Comparison of ENCODE assay signal across 23 cellular contexts in the genomic region with DNA sequence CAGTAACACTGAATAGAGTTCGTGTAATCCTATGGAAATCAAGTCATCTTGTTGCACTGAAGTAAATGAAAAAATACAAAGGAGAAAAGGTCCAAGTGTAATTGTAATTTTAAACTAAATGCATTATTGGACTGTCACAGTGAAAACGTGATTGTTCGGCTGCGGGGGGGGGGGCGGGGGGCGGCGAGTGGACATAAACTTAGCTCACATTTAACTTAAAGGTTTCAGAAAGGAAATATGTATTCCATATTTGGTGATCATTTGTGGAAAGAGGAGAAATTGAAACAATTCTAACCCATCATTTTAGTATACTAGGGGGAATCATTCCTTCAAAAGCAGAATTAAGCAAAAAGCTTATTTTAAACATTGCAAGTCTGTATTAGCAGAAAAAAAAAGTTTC.
DNase-seq lines count a peak whose midpoint lies in the region; ATAC-seq and TF ChIP-seq lines count a peak whose summit lies in the region.
"Had no signal": no experiment of that assay in that cellular context is flagged by ENCODE, and none has a peak within 500 bp of the region (broad histone marks: within the 10 kb centered on the region; RNA-seq: fewer than 3 reads in every experiment).

No MANE protein-coding gene starts in this region.

- no peak overlapping the region for H3K9ac ChIP-seq in fibroblast of lung (ENCODE audit: insufficient read depth, low read length)
- H3K9ac ChIP-seq in neural cell (ENCODE audit: low read length), result no peak overlapping the region

- in situ Hi-C loops in transverse colon (cut with MboI; ENCODE audit: low pct_ligation_motif_present in 1 of 4, low pct_unique_long_range_greater_than_20kb in 1 of 4, low sequenced_read_pairs in 3 of 4), result loop anchor here in 1 of 4 donors (5.0 kb wide), 1 partner anchor 142 kb away; the partner anchor contains the start of gene MEIS1

- CTCF ChIA-PET in WTC11 (lab: Charles Lee), result no interaction called here

- H3K36me3 ChIP-seq in fibroblast of lung (ENCODE audit: control insufficient read depth, insufficient read depth, low read length) (no peaks in the 10 kb centered on the region), neural cell (ENCODE audit: insufficient read depth, low read length) (no peaks in the 10 kb centered on the region), transverse colon (no peaks in the 10 kb centered on the region)

- H3K9me3 Mint-ChIP-seq in WTC11, result no peaks in the 10 kb centered on the region
- H3K9me3 Mint-ChIP-seq: activated naive CD4-positive, alpha-beta T cell treated with anti-CD3 and anti-CD28 coated beads, Interleukin-2, amount 50 U/mL, for 24 hours; activated T-helper 17 cell treated with anti-CD3 and anti-CD28 coated beads, Interleukin-2, amount 50 U/mL, for 72 hours; stimulated activated naive CD8-positive, alpha-beta T cell treated with anti-CD3 and anti-CD28 coated beads, Interleukin-15, amount 100 ng/mL, for 72 hours had no signal

- H3K79me2 ChIP-seq in fibroblast of lung (ENCODE audit: control insufficient read depth, insufficient read depth, low read length), result peaks cover 29% of the 10 kb centered on the region
- H3K79me2 ChIP-seq in neural cell (replicated peaks; ENCODE audit: insufficient read depth, low read length), result no peaks in the 10 kb centered on the region

- no peaks in the 10 kb centered on the region for H3K27me3 ChIP-seq in fibroblast of lung (ENCODE audit: control insufficient read depth, insufficient read depth, low read length)
- H3K27me3 ChIP-seq in neural cell (ENCODE audit: insufficient read depth, low read depth, low read length), result peaks cover 89% of the 10 kb centered on the region
- H3K27me3 ChIP-seq in transverse colon, result peaks cover 98% of the 10 kb centered on the region

- POLR2A ChIA-PET in WTC11 (lab: Charles Lee), result interaction anchor here (0.6 kb wide), 1 partner anchor 65 kb away, joined by 3 read pairs; no protein-coding TSS in a partner anchor

- H3K27me3 Mint-ChIP-seq in WTC11 (ENCODE audit: low read depth), result peaks cover 5% of the 10 kb centered on the region; the same call in 1 of the 2 replicates

- no peak for TF ChIP-seq POLR2A in transverse colon (IDR thresholded peaks at IDR 0.05)

- 0 out of 2 replicates have a peak overlapping the region, but pooled peaks have one; percentile 9 for H3K4me3 Mint-ChIP-seq in WTC11
- H3K4me3 Mint-ChIP-seq: activated naive CD4-positive, alpha-beta T cell treated with anti-CD3 and anti-CD28 coated beads, Interleukin-2, amount 50 U/mL, for 24 hours; activated T-helper 17 cell treated with anti-CD3 and anti-CD28 coated beads, Interleukin-2, amount 50 U/mL, for 72 hours; stimulated activated naive CD8-positive, alpha-beta T cell treated with anti-CD3 and anti-CD28 coated beads, Interleukin-15, amount 100 ng/mL, for 72 hours had no signal

- H3K27ac ChIP-seq in fibroblast of lung (ENCODE audit: insufficient read depth, low read length) (peak overlapping the region; percentile 91), neural cell (ENCODE audit: low read length) (no peak overlapping the region), transverse colon (peak overlapping the region; percentile 79 to 96 (median 90))
- H3K27ac ChIP-seq: epithelial cell of prostate had no signal

- 24 to 28% methylated on average over 5 to 7 of the region's 7 CpGs for WGBS in transverse colon (ENCODE audit: low coverage in 1 of 2), 2 donors

- H3K4me1 ChIP-seq in fibroblast of lung (ENCODE audit: control insufficient read depth, extremely low read depth, insufficient read depth, low read length), result peaks cover 11% of the 10 kb centered on the region
- peaks cover 0 to 24% (median 9%) of the 10 kb centered on the region in 4 donors for H3K4me1 ChIP-seq in transverse colon

- H3K36me3 Mint-ChIP-seq in WTC11, result no peaks in the 10 kb centered on the region
- H3K36me3 Mint-ChIP-seq: activated naive CD4-positive, alpha-beta T cell treated with anti-CD3 and anti-CD28 coated beads, Interleukin-2, amount 50 U/mL, for 24 hours had no signal

- intact Hi-C loops in transverse colon (cut with DNase I; ENCODE audit: low total_unique reads), result loop anchor here (2.0 to 10.0 kb wide), 4 partner anchors 109 to 1265 kb away; no protein-coding TSS in a partner anchor

- no peak for TF ChIP-seq CTCF in WTC11 (IDR thresholded peaks at IDR 0.05)
- no peak for TF ChIP-seq CTCF in fibroblast of lung (conservative IDR thresholded peaks at IDR 0.05 in 1 of 2, IDR thresholded peaks at IDR 0.05 in 1 of 2; ENCODE audit: low read depth in 1 of 2, low read length in 2 of 2)
- no peak for TF ChIP-seq CTCF in neural cell (IDR thresholded peaks at IDR 0.05; ENCODE audit: poor library complexity, severe bottlenecking)
- no peak for TF ChIP-seq CTCF in transverse colon (IDR thresholded peaks at IDR 0.05)

- H3K4me1 Mint-ChIP-seq in WTC11, result peaks cover 38% of the 10 kb centered on the region
- H3K4me1 Mint-ChIP-seq: activated T-helper 17 cell treated with anti-CD3 and anti-CD28 coated beads, Interleukin-2, amount 50 U/mL, for 72 hours had no signal

- TF ChIP-seq RAD21 in neural cell (conservative IDR thresholded peaks at IDR 0.05), result no peak

- H3K4me2 ChIP-seq in fibroblast of lung (ENCODE audit: extremely low read depth, insufficient read depth, low read length) (peak overlapping the region; percentile 99), neural cell (ENCODE audit: low read length) (no peak overlapping the region)

- H4K20me1 ChIP-seq in fibroblast of lung (ENCODE audit: control insufficient read depth, extremely low read depth, insufficient read depth, low read length) (no peaks in the 10 kb centered on the region), neural cell (ENCODE audit: insufficient read depth) (no peaks in the 10 kb centered on the region)

- DNase-seq in WTC11 (ENCODE audit: low spot score) (no peak), fibroblast of lung (ENCODE audit: low read depth in 2 of 2) (peak in 1 of 2 donors; percentile 56), transverse colon (no peak), putamen (ENCODE audit: low spot score) (no peak)
- DNase-seq: activated CD4-positive, alpha-beta T cell treated with anti-CD3 and anti-CD28 coated beads, Interleukin-2, amount 50 U/mL, for 4 hours; activated CD4-positive, CD25-positive, alpha-beta regulatory T cell; activated CD8-positive, alpha-beta memory T cell treated with anti-CD3 and anti-CD28 coated beads, Interleukin-2, amount 50 U/mL, for 4 hours; anterior cingulate cortex; central memory CD4-positive, alpha-beta T cell; dermis blood vessel endothelial cell; EL; MV-4-11; NCI-H510A; SHP77; stimulated activated naive CD8-positive, alpha-beta T cell treated with anti-CD3 and anti-CD28 coated beads, Interleukin-15, amount 100 ng/mL, for 72 hours; T-helper 9 cell had no signal

- no peak overlapping the region for H3K27ac Mint-ChIP-seq in WTC11
- H3K27ac Mint-ChIP-seq: activated naive CD4-positive, alpha-beta T cell treated with anti-CD3 and anti-CD28 coated beads, Interleukin-2, amount 50 U/mL, for 24 hours; activated T-helper 17 cell treated with anti-CD3 and anti-CD28 coated beads, Interleukin-2, amount 50 U/mL, for 72 hours; stimulated activated naive CD8-positive, alpha-beta T cell treated with anti-CD3 and anti-CD28 coated beads, Interleukin-15, amount 100 ng/mL, for 72 hours had no signal

- H2AFZ ChIP-seq in fibroblast of lung (ENCODE audit: low read length) (no peak overlapping the region), neural cell (ENCODE audit: low read depth, low read length) (no peak overlapping the region)

- H3K4me3 ChIP-seq in fibroblast of lung (replicated peaks in 1 of 4; ENCODE audit: control extremely low read depth in 1 of 4, insufficient read depth in 1 of 4, low read depth in 3 of 4, low read length in 4 of 4), result peak overlapping the region in 3 of 4 experiments; percentile 61 to 75 (median 65)
- H3K4me3 ChIP-seq in neural cell (ENCODE audit: low read length), result no peak overlapping the region
- H3K4me3 ChIP-seq in transverse colon, result peak overlapping the region in 2 of 4 donors; percentile 38 to 53

- H3K9me2 ChIP-seq in neural cell (ENCODE audit: insufficient read depth, low read length), result no peaks in the 10 kb centered on the region

- no peaks in the 10 kb centered on the region for H3K9me3 ChIP-seq in fibroblast of lung (ENCODE audit: control insufficient read depth, insufficient read depth, low read depth, low read length)
- no peaks in the 10 kb centered on the region for H3K9me3 ChIP-seq in neural cell (ENCODE audit: low read length)
- no peaks in the 10 kb centered on the region for H3K9me3 ChIP-seq in transverse colon

- ATAC-seq in WTC11 (no peak), GM21825 (IDR thresholded peaks at IDR 0.05; ENCODE audit: unreplicated experiment) (no peak), HG03565 (IDR thresholded peaks at IDR 0.05; ENCODE audit: unreplicated experiment) (no peak), HG02678 (IDR thresholded peaks at IDR 0.05; ENCODE audit: unreplicated experiment) (no peak)
- ATAC-seq: activated T-helper 17 cell treated with anti-CD3 and anti-CD28 coated beads, Interleukin-2, amount 50 U/mL, for 72 hours; stimulated activated naive CD8-positive, alpha-beta T cell treated with anti-CD3 and anti-CD28 coated beads, Interleukin-15, amount 100 ng/mL, for 72 hours had no signal

- H3F3A ChIP-seq in neural cell (ENCODE audit: insufficient read depth, low read length, poor library complexity, severe bottlenecking), result no peaks in the 10 kb centered on the region

- TF ChIP-seq EP300 in neural cell (conservative IDR thresholded peaks at IDR 0.05; ENCODE audit: poor library complexity, severe bottlenecking), result no peak
- no peak for TF ChIP-seq EP300 in transverse colon (IDR thresholded peaks at IDR 0.05; ENCODE audit: low read depth)

TF ChIP-seq in WTC11, 78 proteins besides CTCF, POLR2A, EP300 and RAD21 (continues in another document):
- TF ChIP-seq PRRX2 (CRISPR knock-in tag; IDR thresholded peaks at IDR 0.05) (no peak), ZNF416 (CRISPR knock-in tag; IDR thresholded peaks at IDR 0.05) (no peak)
